Comparison of ENCODE assay signal across 25 cellular contexts in genomic region chr19:42289556-42290041, GRCh38. TPM values are rescaled to one million over a fixed set of nuclear protein-coding genes. Genes with fewer than 3 reads are reported as not detected.
DNase-seq lines count a peak whose midpoint lies in the region; TF ChIP-seq lines count a peak whose summit lies in the region.
"Had no signal": no experiment of that assay in that cellular context is flagged by ENCODE, and none has a peak within 500 bp of the region (broad histone marks: within the 10 kb centered on the region; RNA-seq: fewer than 3 reads in every experiment).

No MANE protein-coding gene starts in this region.

- peak overlapping the region; percentile 93 for H3K23ac ChIP-seq in neuronal stem cell (ENCODE audit: low read depth, low read length, poor library complexity)

- H2BK12ac ChIP-seq in neuronal stem cell (ENCODE audit: low read length), result no peak overlapping the region

- no peak overlapping the region for H3K18ac ChIP-seq in neuronal stem cell (ENCODE audit: low read length)

- H3K4me2 ChIP-seq in neuronal stem cell (ENCODE audit: insufficient read depth, low read length, poor library complexity, severe bottlenecking), result no peak overlapping the region
- H3K4me2 ChIP-seq: SK-N-SH had no signal

- no peak overlapping the region for H4K8ac ChIP-seq in neuronal stem cell (ENCODE audit: low read depth, low read length)

- H2AFZ ChIP-seq in neuronal stem cell (ENCODE audit: low read length), result no peak overlapping the region

- no peak overlapping the region for H2BK15ac ChIP-seq in neuronal stem cell (ENCODE audit: low read length)

- peak overlapping the region; percentile 100 for H3K27ac ChIP-seq in RWPE1
- no peak overlapping the region for H3K27ac ChIP-seq in neuronal stem cell (replicated peaks; ENCODE audit: low read length)
- H3K27ac ChIP-seq: Peyer's patch had no signal

- H3K9me3 ChIP-seq in neuronal stem cell (replicated peaks in 1 of 2; ENCODE audit: control insufficient read depth in 2 of 2, insufficient read depth in 1 of 2, low read depth in 1 of 2, low read length in 2 of 2), result peaks cover 0 to 2% of the 10 kb centered on the region in 2 donors
- H3K9me3 ChIP-seq: BE2C, Peyer's patch, SK-N-SH had no signal

- H2BK5ac ChIP-seq in neuronal stem cell (ENCODE audit: low read length), result peak overlapping the region; percentile 75

- TF ChIP-seq CTCF in GM06990 (IDR thresholded peaks at IDR 0.05; ENCODE audit: insufficient read depth, low read length, poor library complexity, severe bottlenecking), result no peak
- TF ChIP-seq CTCF in RWPE1 (conservative IDR thresholded peaks at IDR 0.05; ENCODE audit: low read depth), result no peak

- no peak overlapping the region for H2AK5ac ChIP-seq in neuronal stem cell (ENCODE audit: low read depth, low read length)

- H2BK120ac ChIP-seq in neuronal stem cell (ENCODE audit: low read depth, low read length), result no peak overlapping the region

- peaks cover 30% of the 10 kb centered on the region for H3K79me1 ChIP-seq in neuronal stem cell (ENCODE audit: low read depth, low read length)

- no peak overlapping the region for H3K14ac ChIP-seq in neuronal stem cell (ENCODE audit: low read length)

- DNase-seq in activated effector memory CD4-positive, alpha-beta T cell treated with anti-CD3 and anti-CD28 coated beads, Interleukin-2, amount 50 U/mL, for 16 hours, result peak; percentile 54
- DNase-seq in activated effector memory CD4-positive, alpha-beta T cell treated with Interleukin-2 at 50 U/mL for 16 hours, result no peak
- DNase-seq in GM06990 (ENCODE audit: extremely low read depth, insufficient read length), result peak; percentile 3
- DNase-seq in RWPE1 (ENCODE audit: low spot score), result no peak
- DNase-seq in neuronal stem cell (ENCODE audit: low spot score), result no peak
- DNase-seq in T-helper 2 cell, result no peak
- no peak for DNase-seq in NCI-H2227 treated with DMSO at 0.1 percent for 48 hours (lab: John Stamatoyannopoulos, UW)
- no peak for DNase-seq in DMS 273 (lab: John Stamatoyannopoulos, UW; ENCODE audit: unreplicated experiment)
- DNase-seq: 8988T; ACHN; BE2C; CD4-positive, alpha-beta T cell; GDM1; GOT3; HCEC 1CT; Karpas-422; NCI-H1092; NCI-H1417 treated with DMSO at 0.1 percent for 48 hours; NCI-H1694 treated with DMSO at 0.1 percent for 48 hours; NCI-H2081; NCI-H226; NCI-H510A; NCI-H69; Peyer's patch; SK-N-SH had no signal

- WGBS in neuronal stem cell (ENCODE audit: extremely low coverage in 2 of 2, insufficient read length in 2 of 2, insufficient replicate concordance in 1 of 2), 2 donors, result no CpG with 5 or more reads among the region's 8 CpGs

- H3K27me3 ChIP-seq in GM06990 (replicated peaks; ENCODE audit: control insufficient read depth, insufficient read depth, low read length) (no peaks in the 10 kb centered on the region), neuronal stem cell (ENCODE audit: control insufficient read depth in 3 of 3, insufficient read depth in 3 of 3, low read depth in 1 of 3, low read length in 3 of 3) (peaks cover 0 to 2% (median 0%) of the 10 kb centered on the region in 3 experiments)
- H3K27me3 ChIP-seq: BE2C, Peyer's patch had no signal

- H3K36me3 ChIP-seq in GM06990 (ENCODE audit: control insufficient read depth, insufficient read depth, low read length), result peaks cover 54% of the 10 kb centered on the region
- peaks cover 80 to 92% of the 10 kb centered on the region in 2 donors for H3K36me3 ChIP-seq in neuronal stem cell (replicated peaks in 1 of 2; ENCODE audit: control insufficient read depth in 2 of 2, insufficient read depth in 2 of 2, low read length in 2 of 2)

- CTCF ChIA-PET in RWPE1 (lab: Yijun Ruan, JAX), result interaction anchor here (1.6 kb wide), 1 partner anchor 32 kb away, joined by 3 read pairs; no protein-coding TSS in a partner anchor

- peaks cover 14% of the 10 kb centered on the region in 2 donors for H3K4me1 ChIP-seq in neuronal stem cell (ENCODE audit: control insufficient read depth in 2 of 2, insufficient read depth in 1 of 2, low read depth in 1 of 2, low read length in 2 of 2)

- peak overlapping the region; percentile 44 for H3K9ac ChIP-seq in neuronal stem cell (ENCODE audit: low read depth, low read length, poor library complexity)
- H3K9ac ChIP-seq: SK-N-SH had no signal

- H3K4me3 ChIP-seq in GM06990 (replicated peaks; ENCODE audit: low read depth, low read length) (no peak overlapping the region), neuronal stem cell (ENCODE audit: low read length in 2 of 2) (no peak overlapping the region)
- H3K4me3 ChIP-seq: Peyer's patch had no signal

- H3K4ac ChIP-seq in neuronal stem cell (ENCODE audit: low read length), result no peak overlapping the region

- no peak overlapping the region for H4K91ac ChIP-seq in neuronal stem cell (ENCODE audit: low read depth, low read length, poor library complexity)

- POLR2A ChIA-PET in RWPE1 (lab: Yijun Ruan, JAX; ENCODE audit: low non-redundant PET), result no interaction called here

RNA-seq across cellular contexts. Expression of gene PRR19, which starts 12.3 kb away (rescaled TPM):
- polyA plus RNA-seq in neuronal stem cell (2013, experiment 1 of 2), result 2.2 TPM
- 2.0 TPM for polyA plus RNA-seq in neuronal stem cell (2013, experiment 2 of 2)

RNA-seq across cellular contexts. Expression of gene PAFAH1B3, which starts 12.8 kb away (rescaled TPM):
- polyA plus RNA-seq in neuronal stem cell (2013, experiment 1 of 2), result 134 TPM
- 128 TPM for polyA plus RNA-seq in neuronal stem cell (2013, experiment 2 of 2)

RNA-seq across cellular contexts. Expression of gene CIC, which starts 20.5 kb away (rescaled TPM):
- 38.5 TPM for polyA plus RNA-seq in neuronal stem cell (2013, experiment 1 of 2)
- polyA plus RNA-seq in neuronal stem cell (2013, experiment 2 of 2), result 37.8 TPM

RNA-seq across cellular contexts. Expression of gene TMEM145, which starts 23.5 kb away (rescaled TPM):
- 0.61 TPM for polyA plus RNA-seq in neuronal stem cell (2013, experiment 1 of 2)
- 0.79 TPM for polyA plus RNA-seq in neuronal stem cell (2013, experiment 2 of 2)

RNA-seq across cellular contexts. Expression of gene ERF, which starts 34.7 kb away (rescaled TPM):
- polyA plus RNA-seq in neuronal stem cell (2013, experiment 1 of 2), result 77.7 TPM
- polyA plus RNA-seq in neuronal stem cell (2013, experiment 2 of 2), result 78.0 TPM

Comparison
In these comparisons a context has a peak if more than half of its experiments do, and no peak if none do; other contexts are left out.
1. DNase-seq: peak in activated effector memory CD4-positive, alpha-beta T cell treated with anti-CD3 and anti-CD28 coated beads, Interleukin-2, amount 50 U/mL, for 16 hours (single experiment) and GM06990 (single experiment); none in activated effector memory CD4-positive, alpha-beta T cell treated with Interleukin-2 at 50 U/mL for 16 hours (single experiment), RWPE1 (single experiment), neuronal stem cell (single experiment), T-helper 2 cell (0 of 5), NCI-H2227 treated with DMSO at 0.1 percent for 48 hours (single experiment) and DMS 273 (single experiment).